ENCODE assay signal across 10 cellular contexts in genomic region chr6:167013946-167014345, GRCh38.
"Had no signal": no experiment of that assay in that cellular context is flagged by ENCODE, and none has a peak within 500 bp of the region (broad histone marks: within the 10 kb centered on the region; RNA-seq: fewer than 3 reads in every experiment).

No MANE protein-coding gene starts in this region.

- H2AFZ ChIP-seq: GM23248 had no signal

- FAIRE-seq: HepG2 had no signal

- DNase-seq: GM23248, GOT3, H7, HFFc6, IMR-90, KBM-7 had no signal

- H3K27ac ChIP-seq: GM23248, HL-60 had no signal

- H3K4me3 ChIP-seq: GM23248, HAP-1 had no signal

- H3K9ac ChIP-seq: GM23248 had no signal

- H3K9me3 Mint-ChIP-seq: HFFc6 had no signal

- H3K9me3 ChIP-seq: HAP-1 had no signal

- H3K4me1 ChIP-seq: HAP-1 had no signal

- ATAC-seq: HCT116, HepG2 had no signal

- H3K27ac Mint-ChIP-seq: HFFc6 had no signal

- H3K4me3 Mint-ChIP-seq: HFFc6 had no signal
